Comparison of ENCODE assay signal across 25 cellular contexts in the genomic region with DNA sequence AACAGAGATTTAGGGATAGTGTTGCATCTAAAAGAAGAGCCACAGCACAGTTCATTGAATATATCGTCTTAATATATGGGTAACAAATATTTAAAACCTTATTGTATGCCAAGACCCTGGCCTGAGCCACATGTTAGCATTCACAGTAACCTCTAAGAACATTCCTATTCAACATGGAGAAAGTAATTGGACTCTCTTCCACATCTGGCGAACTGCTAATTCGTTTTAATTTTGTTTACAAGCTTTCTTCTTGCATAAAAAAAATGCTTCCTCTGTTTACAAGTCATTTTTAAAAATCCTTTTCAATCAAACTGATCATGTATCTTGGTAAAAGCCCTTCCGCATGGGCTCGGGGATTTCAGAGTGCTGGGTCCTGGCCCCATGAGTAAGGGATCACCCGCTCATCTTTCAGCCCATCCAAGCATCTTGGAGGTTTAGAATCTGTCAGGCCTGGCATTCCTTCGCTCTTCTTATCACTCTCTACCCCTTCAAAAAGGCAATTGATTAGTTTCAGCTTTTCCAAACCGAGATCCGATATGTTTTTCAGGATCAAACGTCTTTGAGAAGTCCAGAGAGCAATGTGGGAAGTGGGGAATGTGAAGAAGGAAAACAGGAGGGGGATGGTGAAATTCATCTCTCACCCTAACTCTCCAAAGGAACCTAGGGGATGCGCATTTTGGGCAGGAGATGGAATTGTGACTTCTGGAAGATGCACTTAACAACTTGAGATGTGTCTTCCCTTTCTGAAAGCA.
DNase-seq lines count a peak whose midpoint lies in the region; ATAC-seq and TF ChIP-seq lines count a peak whose summit lies in the region.
"Had no signal": no experiment of that assay in that cellular context is flagged by ENCODE, and none has a peak within 500 bp of the region (broad histone marks: within the 10 kb centered on the region; RNA-seq: fewer than 3 reads in every experiment).

No MANE protein-coding gene starts in this region.

- H3K4me1 Mint-ChIP-seq in nephron progenitor cell, result peaks cover 91% of the 10 kb centered on the region
- H3K4me1 Mint-ChIP-seq: T-helper 17 cell had no signal

- DNase-seq in SK-N-MC (ENCODE audit: low read depth, low spot score) (no peak), fibroblast of mammary gland (ENCODE audit: low read depth) (peak; percentile 31), nephron progenitor cell (no peak), GDM1 (lab: John Stamatoyannopoulos, UW) (no peak), nucleus accumbens (lab: John Stamatoyannopoulos, UW) (no peak)
- DNase-seq: activated CD4-positive, alpha-beta T cell treated with anti-CD3 and anti-CD28 coated beads for 36 hours; activated gamma-delta T cell treated with Interleukin-2 at 50 U/mL for 16 hours; AML-193; brain microvascular endothelial cell; CD8-positive, alpha-beta memory T cell; effector memory CD4-positive, alpha-beta T cell; GF-D8; NCI-H1048; NCI-H2029 treated with DMSO at 0.1 percent for 48 hours; NCI-H226; ovary; right cardiac atrium; stimulated activated CD4-positive, alpha-beta T cell treated with anti-CD3 and anti-CD28 coated beads, Interleukin-15, amount 100 ng/mL, for 24 hours; stimulated activated naive CD8-positive, alpha-beta T cell treated with anti-CD3 and anti-CD28 coated beads, Interleukin-15, Interleukin-2, amounts not matched to agents 100 U/mL and 50 U/mL, for 24 hours; T-helper 17 cell; tibial artery had no signal

- no peaks in the 10 kb centered on the region for H3K9me3 ChIP-seq in SK-N-MC (ENCODE audit: low read depth, low read length)
- H3K9me3 ChIP-seq: ovary, SJSA1, tibial artery had no signal

- TF ChIP-seq CTCF in fibroblast of mammary gland (conservative IDR thresholded peaks at IDR 0.05; ENCODE audit: control insufficient read depth, insufficient read depth, low read depth, low read length) (no peak), nephron progenitor cell (IDR thresholded peaks at IDR 0.05) (no peak)

- H3K4me3 Mint-ChIP-seq in nephron progenitor cell, result peak overlapping the region; percentile 90
- H3K4me3 Mint-ChIP-seq: activated CD4-positive, alpha-beta T cell treated with anti-CD3 and anti-CD28 coated beads for 36 hours; CD8-positive, alpha-beta memory T cell; T-helper 17 cell had no signal

- H3K36me3 Mint-ChIP-seq in nephron progenitor cell (ENCODE audit: low read depth), result peaks cover 10% of the 10 kb centered on the region
- H3K36me3 Mint-ChIP-seq: CD8-positive, alpha-beta memory T cell had no signal

- peak overlapping the region; percentile 93 for H3K4me3 ChIP-seq in SK-N-MC
- H3K4me3 ChIP-seq in fibroblast of mammary gland (ENCODE audit: control insufficient read depth, low read depth, low read length), result no peak overlapping the region
- H3K4me3 ChIP-seq: lung, ovary, SJSA1, tibial artery had no signal

- H3K27ac Mint-ChIP-seq in nephron progenitor cell, result no peak overlapping the region
- H3K27ac Mint-ChIP-seq: activated CD4-positive, alpha-beta T cell treated with anti-CD3 and anti-CD28 coated beads for 36 hours; CD8-positive, alpha-beta memory T cell; T-helper 17 cell had no signal

- ATAC-seq in GM18520 (IDR thresholded peaks at IDR 0.05; ENCODE audit: unreplicated experiment), result no peak
- no peak for ATAC-seq in HG03139 (IDR thresholded peaks at IDR 0.05; ENCODE audit: unreplicated experiment)
- ATAC-seq: activated CD4-positive, alpha-beta T cell treated with anti-CD3 and anti-CD28 coated beads for 36 hours; right cardiac atrium; stimulated activated naive CD8-positive, alpha-beta T cell treated with anti-CD3 and anti-CD28 coated beads, Interleukin-15, Interleukin-2, amounts not matched to agents 100 U/mL and 50 U/mL, for 24 hours; T-helper 17 cell had no signal

- H3K36me3 ChIP-seq in SK-N-MC (ENCODE audit: insufficient read depth, low read length), result peaks cover 51% of the 10 kb centered on the region
- H3K36me3 ChIP-seq: brain microvascular endothelial cell, ovary, tibial artery had no signal

- H3K27ac ChIP-seq in SK-N-MC, result peak overlapping the region; percentile 99
- H3K27ac ChIP-seq: brain microvascular endothelial cell, ovary, tibial artery had no signal

- H3K9me3 Mint-ChIP-seq in nephron progenitor cell, result no peaks in the 10 kb centered on the region

- H3K9ac ChIP-seq in SK-N-MC (ENCODE audit: insufficient read length), result peak overlapping the region; percentile 79

- peaks cover 99% of the 10 kb centered on the region for H3K27me3 Mint-ChIP-seq in nephron progenitor cell (ENCODE audit: low read depth, poor library complexity)
